ENCODE assay signal across 10 cellular contexts in genomic region chr1:109649380-109649987, GRCh38. TPM values are rescaled to one million over a fixed set of nuclear protein-coding genes. Genes with fewer than 3 reads are reported as not detected.
DNase-seq lines count a peak whose midpoint lies in the region; ATAC-seq, FAIRE-seq and TF ChIP-seq lines count a peak whose summit lies in the region.
"Had no signal": no experiment of that assay in that cellular context is flagged by ENCODE, and none has a peak within 500 bp of the region (broad histone marks: within the 10 kb centered on the region; RNA-seq: fewer than 3 reads in every experiment).

No MANE protein-coding gene starts in this region.

- no peaks in the 10 kb centered on the region for H3K9me1 ChIP-seq in K562 (ENCODE audit: control insufficient read depth, insufficient read depth, low read length)

- H3K36me3 ChIP-seq in K562 (ENCODE audit: control insufficient read depth, insufficient read depth, low read length) (no peaks in the 10 kb centered on the region), MM.1S (replicated peaks; ENCODE audit: insufficient read depth, low read length) (no peaks in the 10 kb centered on the region)
- H3K36me3 ChIP-seq: thyroid gland had no signal

- TF ChIP-seq CTCF in C4-2B (conservative IDR thresholded peaks at IDR 0.05) (peak; percentile 81), K562 (IDR thresholded peaks at IDR 0.05 in 2 of 3, conservative IDR thresholded peaks at IDR 0.05 in 1 of 3; ENCODE audit: insufficient read depth in 2 of 3, low read depth in 1 of 3, low read length in 3 of 3) (peak; percentile 51 to 74 (median 52); a peak in 5 of 6 replicates), MM.1S (IDR thresholded peaks at IDR 0.05; ENCODE audit: low read length) (no peak)

- in situ Hi-C loops in K562 (cut with MboI): loop anchor here (10.0 kb wide), 1 partner anchor 365 kb away; no protein-coding TSS in a partner anchor

- CTCF ChIA-PET in K562 (lab: Yijun Ruan, JAX; ENCODE audit: low intra/inter-chr PET ratio): interaction anchor here (0.8 to 3.0 kb wide), 5 partner anchors 9 to 153 kb away, joined by 3 to 22 read pairs (median 5); no protein-coding TSS in a partner anchor

- 14% methylated on average over 5 of the region's 5 CpGs for WGBS in K562 (ENCODE audit: insufficient coverage, low coverage, missing lambda C conversion rate)

- no peaks in the 10 kb centered on the region; the same call in 1 of the 2 replicates for H3K9me3 ChIP-seq in K562 (replicated peaks; ENCODE audit: control insufficient read depth, insufficient read depth, low read depth, low read length)
- no peaks in the 10 kb centered on the region for H3K9me3 ChIP-seq in MM.1S (replicated peaks; ENCODE audit: insufficient read depth, low read length)
- H3K9me3 ChIP-seq: thyroid gland had no signal

- H3K4me1 ChIP-seq in K562 (replicated peaks in 1 of 2; ENCODE audit: control insufficient read depth in 2 of 2, insufficient read depth in 2 of 2, low read length in 2 of 2) (peaks cover 4% of the 10 kb centered on the region in 2 experiments; a peak in 4 of 5 replicates), MM.1S (ENCODE audit: low read length) (no peaks in the 10 kb centered on the region)

- H3K27ac ChIP-seq in C4-2B (no peak overlapping the region), K562 (ENCODE audit: extremely low read depth, low read depth, low read length) (no peak overlapping the region), MM.1S (ENCODE audit: low read length) (no peak overlapping the region)
- H3K27ac ChIP-seq: KMS-11, thyroid gland had no signal

- H3K79me2 ChIP-seq in K562 (ENCODE audit: control insufficient read depth, insufficient read depth, low read length) (no peaks in the 10 kb centered on the region), MM.1S (ENCODE audit: low read length) (no peaks in the 10 kb centered on the region)

- H3K27me3 ChIP-seq in K562 (ENCODE audit: control insufficient read depth in 2 of 2, insufficient read depth in 2 of 2, low read length in 2 of 2) (0 out of 5 replicates have a peak, but pooled peaks cover 0 to 2% of the 10 kb centered on the region in 2 experiments), MM.1S (replicated peaks; ENCODE audit: insufficient read depth, low read length) (no peaks in the 10 kb centered on the region)
- H3K27me3 ChIP-seq: thyroid gland had no signal

- DNase-seq in M059J (ENCODE audit: low read depth) (peak; percentile 68), K562 (ENCODE audit: extremely low read depth in 1 of 4, low spot score in 3 of 4) (peak; percentile 37 to 53 (median 48)), midbrain (lab: John Stamatoyannopoulos, UW) (peak; percentile 51), MM.1S (no peak), urothelium cell line (ENCODE audit: low spot score) (no peak)
- DNase-seq: thyroid gland had no signal

- peak; percentile 64 to 74 for TF ChIP-seq RAD21 in K562 (CRISPR knock-in tag; conservative IDR thresholded peaks at IDR 0.05 in 1 of 2, IDR thresholded peaks at IDR 0.05 in 1 of 2)

- peak overlapping the region; percentile 75 for H2AFZ ChIP-seq in K562 (ENCODE audit: low read depth, low read length)
- H2AFZ ChIP-seq in MM.1S (ENCODE audit: low read length): no peak overlapping the region

- H4K20me1 ChIP-seq in K562 (replicated peaks; ENCODE audit: control insufficient read depth, insufficient read depth, low read length) (no peaks in the 10 kb centered on the region), MM.1S (ENCODE audit: insufficient read depth, low read length) (no peaks in the 10 kb centered on the region)

- FAIRE-seq in K562 (lab: Jason Lieb, UNC) (peak; percentile 71), urothelium cell line (lab: Jason Lieb, UNC) (no peak)

- H3K9me2 ChIP-seq in MM.1S (replicated peaks; ENCODE audit: insufficient read depth, low read length): no peaks in the 10 kb centered on the region

- H3K4me2 ChIP-seq in K562 (ENCODE audit: insufficient read depth, low read length): 0 out of 2 replicates have a peak overlapping the region, but pooled peaks have one; percentile 35
- no peak overlapping the region for H3K4me2 ChIP-seq in MM.1S (ENCODE audit: low read depth, low read length)
- H3K4me2 ChIP-seq: KMS-11 had no signal

- POLR2A ChIA-PET in K562 (lab: Yijun Ruan, JAX): interaction anchor here (0.6 to 2.7 kb wide), 5 partner anchors 10 to 190 kb away, joined by 4 to 10 read pairs (median 4); partner anchors contain the start of gene GNAI3

- H3K4me3 ChIP-seq in K562: peak overlapping the region; percentile 19; the same call in 1 of the 2 replicates
- H3K4me3 ChIP-seq in MM.1S (ENCODE audit: low read length): no peak overlapping the region
- H3K4me3 ChIP-seq: thyroid gland had no signal

- H3F3A ChIP-seq in MM.1S (ENCODE audit: insufficient read depth, low read length): no peaks in the 10 kb centered on the region

- H3K9ac ChIP-seq in K562 (ENCODE audit: insufficient read depth in 1 of 2, low read depth in 2 of 2, low read length in 2 of 2) (no peak overlapping the region), MM.1S (ENCODE audit: low read length) (no peak overlapping the region)
- H3K9ac ChIP-seq: KMS-11 had no signal

- intact Hi-C loops in K562 (cut with micrococcal nuclease): loop anchor here (1.0 to 10.0 kb wide), 2 partner anchors 103 to 465 kb away; partner anchors contain the start of gene UBL4B

- no TSS peak for BruUV-seq in K562 (replicated peaks; lab: Mats Ljungman, UMichigan)

- no peak for TF ChIP-seq POLR2A in K562 (conservative IDR thresholded peaks at IDR 0.05)

- no peak for TF ChIP-seq EP300 in K562 (IDR thresholded peaks at IDR 0.05; ENCODE audit: low read length)

- ATAC-seq in K562: peak; percentile 87
- ATAC-seq in GM19467 (IDR thresholded peaks at IDR 0.05; ENCODE audit: unreplicated experiment): no peak
- no peak for ATAC-seq in HG02571 (IDR thresholded peaks at IDR 0.05; ENCODE audit: unreplicated experiment)

RNA-seq across cellular contexts. Expression of gene GSTM4, which starts 6.4 kb away (rescaled TPM):
- 23.8 and 37.4 TPM in 2 replicates for total RNA-seq in M059J (2014; rRNA removed; shearing (Covaris generic))
- total RNA-seq in K562 (2011; cell fraction: chromatin; rRNA removed; ENCODE audit: low replicate concordance): 32.6 and 57.2 TPM in 2 replicates
- total RNA-seq in K562 (2011; cell fraction: nucleolus; rRNA removed): 42.2 and 42.5 TPM in 2 replicates
- 35.5 and 39.5 TPM in 2 replicates for total RNA-seq in K562 (2011; cell fraction: nucleoplasm; rRNA removed)
- 18.8 and 26.8 TPM in 2 replicates for total RNA-seq in K562 (2014; rRNA removed)
- 21.0 and 22.2 TPM in 2 replicates for total RNA-seq in K562 (2014; rRNA removed; fragmentation: Illumina TruSeq; extraction: Trizol)
- 25.0 and 29.7 TPM in 2 replicates for total RNA-seq in K562 (2015; rRNA removed; fragmentation: Illumina TruSeq; extraction: Trizol)
- 38.8 and 41.0 TPM in 2 replicates for total RNA-seq in K562 (2021)
- polyA plus RNA-seq in K562 (2011; rRNA removed): 45.0 and 57.0 TPM in 2 replicates
- 55.3 and 58.1 TPM in 2 replicates for polyA plus RNA-seq in K562 (2011; cell fraction: cytosol; rRNA removed)
- polyA plus RNA-seq in K562 (2011; cell fraction: nucleus; rRNA removed): 108 and 111 TPM in 2 replicates
- polyA plus RNA-seq in K562 (2012): 44.6 and 53.5 TPM in 2 replicates
- 53.4 and 56.1 TPM in 2 replicates for polyA plus RNA-seq in K562 (2014; fragmentation: Illumina TruSeq; extraction: Trizol)
- 10 to 100 TPM; 30.5 to 39.2 TPM for polyA plus RNA-seq in K562 (2014; fragmentation: Nextera tagmentation; extraction: Ambion mirVana)
- polyA plus RNA-seq in K562 (2014; rRNA removed): 38.4 and 46.2 TPM in 2 replicates
- polyA minus RNA-seq in K562 (2011; rRNA and poly(A)+ RNA removed): 26.7 and 29.8 TPM in 2 replicates
- 19.7 and 21.8 TPM in 2 replicates for polyA minus RNA-seq in K562 (2011; cell fraction: cytosol; rRNA and poly(A)+ RNA removed)
- polyA minus RNA-seq in K562 (2011; cell fraction: nucleus; rRNA and poly(A)+ RNA removed): 24.2 and 40.5 TPM in 2 replicates

RNA-seq across cellular contexts. Expression of gene GSTM2, which starts 18.4 kb away (rescaled TPM):
- total RNA-seq in M059J (2014; rRNA removed; shearing (Covaris generic)): 10.7 and 17.4 TPM in 2 replicates
- 18.6 and 26.2 TPM in 2 replicates for total RNA-seq in K562 (2011; cell fraction: chromatin; rRNA removed; ENCODE audit: low replicate concordance)
- 12.3 and 13.0 TPM in 2 replicates for total RNA-seq in K562 (2011; cell fraction: nucleolus; rRNA removed)
- 16.2 and 17.0 TPM in 2 replicates for total RNA-seq in K562 (2011; cell fraction: nucleoplasm; rRNA removed)
- 1.6 TPM in 2 replicates for total RNA-seq in K562 (2014; rRNA removed)
- total RNA-seq in K562 (2014; rRNA removed; fragmentation: Illumina TruSeq; extraction: Trizol): 2.5 and 2.6 TPM in 2 replicates
- 4.2 TPM in 2 replicates for total RNA-seq in K562 (2015; rRNA removed; fragmentation: Illumina TruSeq; extraction: Trizol)
- 6.4 and 6.8 TPM in 2 replicates for total RNA-seq in K562 (2021)
- polyA plus RNA-seq in K562 (2011; rRNA removed): 5.4 and 11.9 TPM in 2 replicates
- polyA plus RNA-seq in K562 (2011; cell fraction: cytosol; rRNA removed): 7.2 and 11.1 TPM in 2 replicates
- 53.6 and 78.5 TPM in 2 replicates for polyA plus RNA-seq in K562 (2011; cell fraction: nucleus; rRNA removed)
- polyA plus RNA-seq in K562 (2012): 12.4 and 26.5 TPM in 2 replicates
- polyA plus RNA-seq in K562 (2014; fragmentation: Illumina TruSeq; extraction: Trizol): 8.6 and 10.9 TPM in 2 replicates
- 10 to 100 TPM; 12.4 to 15.1 TPM for polyA plus RNA-seq in K562 (2014; fragmentation: Nextera tagmentation; extraction: Ambion mirVana)
- polyA plus RNA-seq in K562 (2014; rRNA removed): 7.6 and 7.7 TPM in 2 replicates
- polyA minus RNA-seq in K562 (2011; rRNA and poly(A)+ RNA removed): 4.1 and 4.3 TPM in 2 replicates
- 0.95 and 2.5 TPM in 2 replicates for polyA minus RNA-seq in K562 (2011; cell fraction: cytosol; rRNA and poly(A)+ RNA removed)
- 5.1 and 10.0 TPM in 2 replicates for polyA minus RNA-seq in K562 (2011; cell fraction: nucleus; rRNA and poly(A)+ RNA removed)

RNA-seq across cellular contexts. Expression of gene AMPD2, which starts 29.8 kb away (rescaled TPM):
- total RNA-seq in M059J (2014; rRNA removed; shearing (Covaris generic)): 86.0 and 106 TPM in 2 replicates
- 140 and 447 TPM in 2 replicates for total RNA-seq in K562 (2011; cell fraction: chromatin; rRNA removed; ENCODE audit: low replicate concordance)
- 236 and 252 TPM in 2 replicates for total RNA-seq in K562 (2011; cell fraction: nucleolus; rRNA removed)
- 132 and 154 TPM in 2 replicates for total RNA-seq in K562 (2011; cell fraction: nucleoplasm; rRNA removed)
- total RNA-seq in K562 (2014; rRNA removed) (51.0 and 57.1 TPM in 2 replicates), K562 (2014; rRNA removed; fragmentation: Illumina TruSeq; extraction: Trizol) (11.5 and 17.8 TPM in 2 replicates), K562 (2015; rRNA removed; fragmentation: Illumina TruSeq; extraction: Trizol) (27.1 and 28.4 TPM in 2 replicates), K562 (2021) (74.1 and 77.7 TPM in 2 replicates)
- polyA plus RNA-seq in K562 (2011; rRNA removed) (28.2 and 67.7 TPM in 2 replicates), K562 (2014; fragmentation: Illumina TruSeq; extraction: Trizol) (48.2 and 51.1 TPM in 2 replicates), K562 (2014; fragmentation: Nextera tagmentation; extraction: Ambion mirVana) (1 to 10 TPM; 2.0 to 4.0 TPM), K562 (2014; rRNA removed) (43.8 and 55.6 TPM in 2 replicates)
- polyA plus RNA-seq in K562 (2011; cell fraction: cytosol; rRNA removed): 33.1 and 34.0 TPM in 2 replicates
- polyA plus RNA-seq in K562 (2011; cell fraction: nucleus; rRNA removed): 436 and 581 TPM in 2 replicates
- 54.7 and 59.0 TPM in 2 replicates for polyA plus RNA-seq in K562 (2012)
- polyA minus RNA-seq in K562 (2011; rRNA and poly(A)+ RNA removed): 21.0 and 24.7 TPM in 2 replicates
- polyA minus RNA-seq in K562 (2011; cell fraction: cytosol; rRNA and poly(A)+ RNA removed): 32.1 and 40.5 TPM in 2 replicates
- 99.8 and 119 TPM in 2 replicates for polyA minus RNA-seq in K562 (2011; cell fraction: nucleus; rRNA and poly(A)+ RNA removed)

RNA-seq across cellular contexts. Expression of gene GNAT2, which starts 30.1 kb away (rescaled TPM):
- 0.12 TPM in 1 of 2 replicates, not detected in the other for total RNA-seq in M059J (2014; rRNA removed; shearing (Covaris generic))
- total RNA-seq in K562 (2011; cell fraction: chromatin; rRNA removed; ENCODE audit: low replicate concordance): not detected in 2 replicates
- not detected in 2 replicates for total RNA-seq in K562 (2011; cell fraction: nucleolus; rRNA removed)
- total RNA-seq in K562 (2011; cell fraction: nucleoplasm; rRNA removed): not detected in 2 replicates
- 0.33 TPM in 1 of 2 replicates, not detected in the other for total RNA-seq in K562 (2014; rRNA removed)
- total RNA-seq in K562 (2014; rRNA removed; fragmentation: Illumina TruSeq; extraction: Trizol): 0.25 and 0.29 TPM in 2 replicates
- total RNA-seq in K562 (2015; rRNA removed; fragmentation: Illumina TruSeq; extraction: Trizol): 0.33 and 0.60 TPM in 2 replicates
- total RNA-seq in K562 (2021): 0.16 and 0.47 TPM in 2 replicates
- polyA plus RNA-seq in K562 (2011; rRNA removed): 0.27 and 0.32 TPM in 2 replicates
- polyA plus RNA-seq in K562 (2011; cell fraction: cytosol; rRNA removed): 0.19 TPM in 1 of 2 replicates, not detected in the other
- 0.37 TPM in 1 of 2 replicates, not detected in the other for polyA plus RNA-seq in K562 (2011; cell fraction: nucleus; rRNA removed)
- 0.42 and 0.46 TPM in 2 replicates for polyA plus RNA-seq in K562 (2012)
- 0.52 and 0.90 TPM in 2 replicates for polyA plus RNA-seq in K562 (2014; fragmentation: Illumina TruSeq; extraction: Trizol)
- polyA plus RNA-seq in K562 (2014; fragmentation: Nextera tagmentation; extraction: Ambion mirVana): under 1 TPM; 0.06 to 0.22 TPM
- 0.07 TPM in 1 of 2 replicates, not detected in the other for polyA plus RNA-seq in K562 (2014; rRNA removed)
- 0.63 and 0.81 TPM in 2 replicates for polyA minus RNA-seq in K562 (2011; rRNA and poly(A)+ RNA removed)
- not detected in 2 replicates for polyA minus RNA-seq in K562 (2011; cell fraction: cytosol; rRNA and poly(A)+ RNA removed)
- 0.13 TPM in 1 of 2 replicates, not detected in the other for polyA minus RNA-seq in K562 (2011; cell fraction: nucleus; rRNA and poly(A)+ RNA removed)
- total RNA-seq: thyroid gland had no signal

RNA-seq across cellular contexts. Expression of gene GSTM1, which starts 38.1 kb away (rescaled TPM):
- not detected in 2 replicates for total RNA-seq in M059J (2014; rRNA removed; shearing (Covaris generic))
- 0.65 and 0.70 TPM in 2 replicates for total RNA-seq in K562 (2011; cell fraction: chromatin; rRNA removed; ENCODE audit: low replicate concordance)
- not detected in 2 replicates for total RNA-seq in K562 (2011; cell fraction: nucleolus; rRNA removed)
- total RNA-seq in K562 (2011; cell fraction: nucleoplasm; rRNA removed): not detected in 2 replicates
- total RNA-seq in K562 (2014; rRNA removed) (not detected in 2 replicates), K562 (2014; rRNA removed; fragmentation: Illumina TruSeq; extraction: Trizol) (not detected in 2 replicates), K562 (2015; rRNA removed; fragmentation: Illumina TruSeq; extraction: Trizol) (not detected in 2 replicates), K562 (2021) (not detected in 2 replicates)
- polyA plus RNA-seq in K562 (2011; rRNA removed) (0.14 TPM in 1 of 2 replicates, not detected in the other), K562 (2014; fragmentation: Illumina TruSeq; extraction: Trizol) (not detected in 2 replicates), K562 (2014; fragmentation: Nextera tagmentation; extraction: Ambion mirVana) (not detected), K562 (2014; rRNA removed) (not detected in 2 replicates)
- polyA plus RNA-seq in K562 (2011; cell fraction: cytosol; rRNA removed): 0.21 and 0.29 TPM in 2 replicates
- 0.59 and 1.3 TPM in 2 replicates for polyA plus RNA-seq in K562 (2011; cell fraction: nucleus; rRNA removed)
- polyA plus RNA-seq in K562 (2012): 0.07 and 0.40 TPM in 2 replicates
- polyA minus RNA-seq in K562 (2011; rRNA and poly(A)+ RNA removed): 0.18 and 0.28 TPM in 2 replicates
- not detected in 2 replicates for polyA minus RNA-seq in K562 (2011; cell fraction: cytosol; rRNA and poly(A)+ RNA removed)
- not detected in 2 replicates for polyA minus RNA-seq in K562 (2011; cell fraction: nucleus; rRNA and poly(A)+ RNA removed)

Comparison
In these comparisons a context has a peak if more than half of its experiments do, and no peak if none do; other contexts are left out.
1. DNase-seq: peak in M059J (single experiment), K562 (4 of 4) and midbrain (single experiment); none in MM.1S (single experiment) and urothelium cell line (single experiment).